In the genomic region with DNA sequence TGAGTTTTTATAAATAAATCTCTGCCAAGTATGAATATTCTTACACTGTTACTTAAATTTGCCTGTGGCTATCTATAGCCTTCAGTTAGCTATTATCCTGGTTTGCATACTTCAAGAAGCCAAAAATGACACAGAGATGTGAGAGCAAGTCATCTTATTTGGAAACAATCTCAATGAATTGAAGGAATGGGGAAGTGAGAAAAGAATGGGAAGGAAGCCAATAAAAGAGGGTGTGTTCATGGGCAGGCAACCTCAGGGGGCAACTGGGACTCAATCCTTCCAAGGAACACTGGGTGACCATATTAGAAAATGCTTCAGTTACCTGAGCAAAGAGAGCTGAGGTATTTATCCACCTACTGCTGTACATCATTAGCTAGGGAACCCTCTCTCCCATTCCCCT, we compare ENCODE assay signal across 19 cellular contexts. TPM values are rescaled to one million over a fixed set of nuclear protein-coding genes. Genes with fewer than 3 reads are reported as not detected.
"Had no signal": no experiment of that assay in that cellular context is flagged by ENCODE, and none has a peak within 500 bp of the region (broad histone marks: within the 10 kb centered on the region; RNA-seq: fewer than 3 reads in every experiment).

No MANE protein-coding gene starts in this region.

- H3K4me1 ChIP-seq: gastrocnemius medialis, left ventricle myocardium inferior, transverse colon had no signal

- H3K9me3 ChIP-seq: gastrocnemius medialis, heart right ventricle, left ventricle myocardium inferior, right lobe of liver, transverse colon had no signal

- ATAC-seq: activated T-helper 17 cell treated with anti-CD3 and anti-CD28 coated beads, Interleukin-2, amount 50 U/mL, for 72 hours; gastrocnemius medialis; heart right ventricle; natural killer cell treated with Interleukin-12 subunit alpha and Interleukin-12 subunit beta and Interleukin-15 and Interleukin-18, amount 100 ng/mL, for 72 hours had no signal

- DNase-seq: activated B cell treated with CpG ODN at 0.5 μM for 24 hours; activated CD4-positive, alpha-beta T cell treated with anti-CD3 and anti-CD28 coated beads, Interleukin-2, amount 10 ng/mL, durations not matched to agents 24 days and 14 days; activated naive CD4-positive, alpha-beta T cell treated with anti-CD3 and anti-CD28 coated beads for 36 hours; gastrocnemius medialis; heart right ventricle; islet precursor cell; left ventricle myocardium inferior; occipital lobe; right lobe of liver; stimulated activated CD4-positive, alpha-beta T cell treated with anti-CD3 and anti-CD28 coated beads, Interleukin-2, amount 100 ng/mL, for 24 hours; stimulated activated naive B cell treated with anti-CD40 and anti-IgM and Interleukin-4, amounts not matched to agents 10 μg/mL and 1 μg/mL and 100 μg/mL, for 72 hours; T-helper 9 cell; transverse colon had no signal

- H3K36me3 ChIP-seq: gastrocnemius medialis, heart right ventricle, left ventricle myocardium inferior, transverse colon had no signal

- H3K27ac ChIP-seq: gastrocnemius medialis, heart right ventricle, left ventricle myocardium inferior, right lobe of liver, transverse colon had no signal

- FAIRE-seq: astrocyte had no signal

- H3K4me3 ChIP-seq: gastrocnemius medialis, heart right ventricle, left ventricle myocardium inferior, right lobe of liver, transverse colon had no signal

RNA-seq across cellular contexts. Expression of a gene that starts 9.9 kb away (rescaled TPM):
- total RNA-seq: activated B cell treated with CpG ODN at 0.5 μM for 24 hours; activated CD4-positive, alpha-beta T cell treated with anti-CD3 and anti-CD28 coated beads, Interleukin-2, amount 10 ng/mL, durations not matched to agents 24 days and 14 days; activated naive CD4-positive, alpha-beta T cell treated with anti-CD3 and anti-CD28 coated beads for 36 hours; activated T-helper 17 cell treated with anti-CD3 and anti-CD28 coated beads, Interleukin-2, amount 50 U/mL, for 72 hours; fibroblast of lung; heart right ventricle; left ventricle myocardium inferior; natural killer cell treated with Interleukin-12 subunit alpha and Interleukin-12 subunit beta and Interleukin-15 and Interleukin-18, amount 100 ng/mL, for 72 hours; occipital lobe; progenitor cell of endocrine pancreas; subcutaneous adipose tissue; transverse colon had no signal
- polyA plus RNA-seq: fibroblast of lung, heart right ventricle had no signal
